33 cellular contexts compared by ENCODE assay signal in the genomic region with DNA sequence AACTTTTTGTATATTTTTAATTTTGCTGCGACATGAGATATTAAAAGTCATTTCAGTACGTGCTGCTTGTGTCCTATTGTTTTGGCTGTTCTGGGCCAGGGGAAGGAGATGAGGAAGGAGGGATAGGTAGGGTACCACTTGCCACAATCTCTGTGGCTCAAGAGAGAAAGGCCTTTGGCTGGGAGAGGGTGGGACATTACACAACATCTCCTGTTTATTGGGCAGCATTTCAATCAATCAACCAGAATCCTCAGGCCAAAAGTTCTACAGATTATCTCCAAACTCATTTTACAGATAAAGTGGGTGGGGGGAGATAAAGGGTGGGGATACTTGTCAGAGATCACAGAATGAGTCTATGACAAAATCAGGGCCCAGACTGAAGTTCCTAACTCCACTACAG. TPM values are rescaled to one million over a fixed set of nuclear protein-coding genes. Genes with fewer than 3 reads are reported as not detected.
"Had no signal": no experiment of that assay in that cellular context is flagged by ENCODE, and none has a peak within 500 bp of the region (broad histone marks: within the 10 kb centered on the region; RNA-seq: fewer than 3 reads in every experiment).

No MANE protein-coding gene starts in this region.

- H3K4me2 ChIP-seq: PC-9 had no signal

- DNase-seq: activated CD4-positive, alpha-beta T cell treated with anti-CD3 and anti-CD28 coated beads, Interleukin-2, amount 10 ng/mL, durations not matched to agents 24 days and 14 days; activated CD4-positive, alpha-beta T cell treated with anti-CD3 and anti-CD28 coated beads, Interleukin-2, amount 50 U/mL, for 4 hours; activated CD8-positive, alpha-beta T cell treated with anti-CD3 and anti-CD28 coated beads for 36 hours; activated effector memory CD4-positive, alpha-beta T cell treated with anti-CD3 and anti-CD28 coated beads, Interleukin-2, amount 50 U/mL, for 16 hours; activated naive CD4-positive, alpha-beta T cell; activated naive CD4-positive, alpha-beta T cell treated with anti-CD3 and anti-CD28 coated beads, Interleukin-2, amount 50 U/mL, for 16 hours; activated naive CD8-positive, alpha-beta T cell treated with anti-CD3 and anti-CD28 coated beads, Interleukin-2, amount 10 ng/mL, durations not matched to agents 7 days and 5 days; activated T-cell treated with anti-CD3 and anti-CD28 coated beads, Interleukin-2, amount 50 U/mL, for 1 hour; activated T-cell treated with anti-CD3 and anti-CD28 coated beads, Interleukin-2, amount 50 U/mL, for 72 hours; amygdala; colonic mucosa; MG63; NCI-H1092; NCI-H1436 treated with DMSO at 0.1 percent for 48 hours; NCI-H1694 treated with DMSO at 0.1 percent for 48 hours; NCI-H2029; NCI-H510A; NCI-H526; NCI-H748 treated with DMSO at 0.1 percent for 48 hours; NK-92 treated with Interleukin-12 subunit alpha and Interleukin-12 subunit beta, amount 100 ng/mL, for 24 hours; PC-9; SHP77; SJCRH30; T1000 had no signal

- H3K27ac ChIP-seq: ascending aorta, cardiac muscle cell, colonic mucosa, PC-9, SJCRH30, SK-N-MC had no signal

- H3K4me1 ChIP-seq: ascending aorta, colonic mucosa had no signal

- H3K4me3 ChIP-seq: ascending aorta, cardiac muscle cell, colonic mucosa, MG63, PC-9, SJCRH30, SK-N-MC had no signal

- ATAC-seq: activated CD8-positive, alpha-beta T cell treated with anti-CD3 and anti-CD28 coated beads for 36 hours; activated T-cell treated with anti-CD3 and anti-CD28 coated beads, Interleukin-2, amount 50 U/mL, for 72 hours; activated T-helper 17 cell treated with anti-CD3 and anti-CD28 coated beads, Interleukin-2, amount 50 U/mL, for 72 hours had no signal

- H2AFZ ChIP-seq: PC-9 had no signal

- H3K9me3 ChIP-seq: ascending aorta, colonic mucosa, MG63, SJCRH30 had no signal

- H3K36me3 ChIP-seq: ascending aorta, cardiac muscle cell, colonic mucosa, MG63, SJCRH30 had no signal

- H3K27me3 ChIP-seq: ascending aorta, cardiac muscle cell, colonic mucosa, MG63 had no signal

- FAIRE-seq: TTC549 had no signal

RNA-seq across cellular contexts. Expression of a gene that starts 6.9 kb away (rescaled TPM):
- total RNA-seq: activated CD4-positive, alpha-beta T cell treated with anti-CD3 and anti-CD28 coated beads, Interleukin-2, amount 10 ng/mL, durations not matched to agents 24 days and 14 days; activated CD8-positive, alpha-beta memory T cell treated with anti-CD3 and anti-CD28 coated beads for 36 hours; activated CD8-positive, alpha-beta T cell treated with anti-CD3 and anti-CD28 coated beads for 36 hours; activated naive CD8-positive, alpha-beta T cell treated with anti-CD3 and anti-CD28 coated beads, Interleukin-2, amount 10 ng/mL, durations not matched to agents 7 days and 5 days; activated T-cell treated with anti-CD3 and anti-CD28 coated beads, Interleukin-2, amount 50 U/mL, for 72 hours; activated T-helper 17 cell treated with anti-CD3 and anti-CD28 coated beads, Interleukin-2, amount 50 U/mL, for 72 hours; chondrocyte; T-helper 1 cell treated with Interleukin-12 subunit alpha and Interleukin-12 subunit beta and Interleukin-4 antibody, amounts not matched to agents 30 ng/mL and 1 ng/mL, for 36 hours; T-helper 2 cell treated with Interferon-gamma antibody and Interleukin-4, amounts not matched to agents 100 ng/mL and 5 ng/mL, for 36 hours had no signal

RNA-seq across cellular contexts. Expression of a gene that starts 35.4 kb away (rescaled TPM):
- total RNA-seq: activated CD4-positive, alpha-beta T cell treated with anti-CD3 and anti-CD28 coated beads, Interleukin-2, amount 10 ng/mL, durations not matched to agents 24 days and 14 days; activated CD8-positive, alpha-beta T cell treated with anti-CD3 and anti-CD28 coated beads for 36 hours; activated naive CD8-positive, alpha-beta T cell treated with anti-CD3 and anti-CD28 coated beads, Interleukin-2, amount 10 ng/mL, durations not matched to agents 7 days and 5 days; activated T-cell treated with anti-CD3 and anti-CD28 coated beads, Interleukin-2, amount 50 U/mL, for 72 hours; ascending aorta; PC-9; T-helper 1 cell treated with Interleukin-12 subunit alpha and Interleukin-12 subunit beta and Interleukin-4 antibody, amounts not matched to agents 30 ng/mL and 1 ng/mL, for 36 hours had no signal
- polyA plus RNA-seq: cardiac muscle cell had no signal

RNA-seq across cellular contexts. Expression of a gene that starts 48.7 kb away (rescaled TPM):
- total RNA-seq: activated CD4-positive, alpha-beta T cell treated with anti-CD3 and anti-CD28 coated beads, Interleukin-2, amount 10 ng/mL, durations not matched to agents 24 days and 14 days; activated CD8-positive, alpha-beta memory T cell treated with anti-CD3 and anti-CD28 coated beads for 36 hours; activated CD8-positive, alpha-beta T cell treated with anti-CD3 and anti-CD28 coated beads for 36 hours; cardiac muscle cell; chondrocyte; PC-9; SJCRH30; T-helper 2 cell treated with Interferon-gamma antibody and Interleukin-4, amounts not matched to agents 100 ng/mL and 5 ng/mL, for 36 hours had no signal
- polyA plus RNA-seq: cardiac muscle cell had no signal
